Comparison of ENCODE assay signal across 8 cellular contexts in the genomic region with DNA sequence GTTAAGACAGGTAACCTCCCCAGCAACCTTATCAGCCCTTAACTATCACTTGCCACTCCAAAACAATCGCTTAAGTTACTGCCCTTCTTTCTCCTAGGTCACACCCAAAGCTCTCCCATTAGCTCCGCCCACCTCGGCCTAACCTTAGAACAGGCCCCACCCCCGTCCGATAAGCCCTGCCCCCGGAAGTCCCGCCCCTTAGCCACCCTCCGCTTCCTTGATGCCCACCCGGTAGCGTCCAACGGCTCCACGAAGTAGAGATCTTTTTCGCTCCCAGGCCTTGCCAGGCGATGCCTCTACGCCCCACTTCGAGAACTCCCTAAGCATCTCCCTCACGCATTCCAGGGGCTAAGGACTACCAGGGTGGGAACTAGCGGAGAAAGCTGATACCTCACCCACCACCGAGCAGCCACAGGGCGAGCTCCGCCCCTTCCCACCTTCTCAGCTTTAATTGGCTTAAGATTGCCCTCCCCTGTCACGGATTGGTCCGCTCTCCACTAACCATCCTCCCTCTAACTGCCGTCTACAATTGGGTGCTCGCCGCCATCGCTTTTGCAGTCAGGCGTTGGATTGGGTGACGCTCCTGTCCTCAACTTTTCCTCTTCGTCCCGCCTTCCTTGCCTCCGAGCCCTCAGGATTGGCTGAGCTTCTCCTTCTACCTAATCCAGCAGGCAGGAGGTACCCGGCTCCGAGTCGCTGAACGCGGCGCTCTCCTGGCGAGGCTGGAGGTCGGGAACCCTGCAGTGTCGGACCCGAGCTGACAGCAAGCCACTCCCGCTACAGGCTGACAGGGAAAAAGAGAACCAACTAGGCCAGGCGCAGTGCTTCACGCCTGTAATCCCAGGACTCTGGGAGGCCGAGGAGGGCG. TPM values are rescaled to one million over a fixed set of nuclear protein-coding genes. Genes with fewer than 3 reads are reported as not detected.
DNase-seq lines count a peak whose midpoint lies in the region; ATAC-seq, FAIRE-seq and TF ChIP-seq lines count a peak whose summit lies in the region.

A gene (minus strand): TSS at position 425 of the 868 bp plus-strand sequence. CDS start 496 bp downstream, outside the sequence.

- H3K27me3 ChIP-seq in adrenal gland = no peaks in the 10 kb centered on the region

- peak within 1 kb of the TSS; percentile 96 to 99 for H3K27ac Mint-ChIP-seq in T-cell

- H3K4me1 ChIP-seq in adrenal gland (replicated peaks in 1 of 2) = peaks cover 5 to 16% of the 10 kb centered on the region in 2 donors

- peak in 3 of 6 experiments; percentile 24 to 43 (median 36) for TF ChIP-seq CTCF in adrenal gland (IDR thresholded peaks at IDR 0.05)

- H3K36me3 ChIP-seq in adrenal gland (replicated peaks in 1 of 2) = peaks cover 0 to 11% of the 10 kb centered on the region in 2 donors

- 1% methylated on average over 44 to 47 of the region's 47 CpGs for WGBS in adrenal gland, 4 donors

- H3K27me3 Mint-ChIP-seq in T-cell = no peaks in the 10 kb centered on the region

- H3K36me3 Mint-ChIP-seq in T-cell = peaks cover 9% of the 10 kb centered on the region

- H3K4me1 Mint-ChIP-seq in T-cell = peaks cover 15 to 30% (median 28%) of the 10 kb centered on the region in 3 donors

- CTCF ChIA-PET in T-cell (lab: Charles Lee) = interaction anchor here (0.5 to 2.1 kb wide), 32 partner anchors 9 to 364 kb away, joined by 3 to 32 read pairs (median 4); a partner anchor contains a TSS

- peak; percentile 87 for DNase-seq in GM12891 (ENCODE audit: insufficient read length, low spot score)
- peak; percentile 99 for DNase-seq in NCI-H1436 treated with DMSO at 0.1 percent for 48 hours (lab: John Stamatoyannopoulos, UW)
- peak; percentile 92 to 99 (median 96) for DNase-seq in T-cell
- peak; percentile 96 to 99 (median 99) for DNase-seq in adrenal gland
- peak; percentile 97 for DNase-seq in left cardiac atrium
- peak; percentile 98 for DNase-seq in posterior vena cava (ENCODE audit: low spot score)
- DNase-seq in ureter (ENCODE audit: low spot score) = peak; percentile 98

- peak; percentile 98 for FAIRE-seq in GM12891 (lab: Jason Lieb, UNC)

- POLR2A ChIA-PET in T-cell (lab: Charles Lee) = interaction anchor here (0.5 to 2.0 kb wide), 24 partner anchors 8 to 180 kb away, joined by 3 to 20 read pairs (median 5); a partner anchor contains a TSS

- TF ChIP-seq POLR2A in GM12891 (IDR thresholded peaks at IDR 0.05; ENCODE audit: low read depth, low read length) (peak; percentile 95), adrenal gland (IDR thresholded peaks at IDR 0.05) (peak; percentile 41 to 82)

- H3K4me3 ChIP-seq in adrenal gland = peak within 1 kb of the TSS in 3 of 4 donors; percentile 68 to 83 (median 80)

- intact Hi-C loops in adrenal gland (cut with DNase I) = no loop called here
- intact Hi-C loops in left cardiac atrium (cut with DNase I) = no loop called here
- intact Hi-C loops in posterior vena cava (cut with DNase I) = no loop called here

- H3K9me3 ChIP-seq in adrenal gland (replicated peaks in 1 of 3) = no peaks in the 10 kb centered on the region

- ATAC-seq in HG02840 (IDR thresholded peaks at IDR 0.05; ENCODE audit: low FRiP score, unreplicated experiment) (peak; percentile 95), T-cell (replicated peaks in 1 of 4) (peak; percentile 94 to 95 (median 95)), left cardiac atrium (peak; percentile 99)

- peak within 1 kb of the TSS; percentile 83 to 97 (median 91) for H3K4me3 Mint-ChIP-seq in T-cell

- no peaks in the 10 kb centered on the region for H3K9me3 Mint-ChIP-seq in T-cell

- peak within 1 kb of the TSS; percentile 87 to 97 (median 91) for H3K27ac ChIP-seq in adrenal gland

TF ChIP-seq in GM12891, 5 proteins besides CTCF, POLR2A, EP300 and RAD21:
- TF ChIP-seq PAX5 (IDR thresholded peaks at IDR 0.05; ENCODE audit: insufficient read depth, low read length, severe bottlenecking) (no peak), POLR2AphosphoS5 (IDR thresholded peaks at IDR 0.05; ENCODE audit: low read depth, low read length) (peak; percentile 95), TAF1 (IDR thresholded peaks at IDR 0.05; ENCODE audit: low read depth, low read length) (peak; percentile 37; the same call in 1 of the 2 replicates), POU2F2 (IDR thresholded peaks at IDR 0.05; ENCODE audit: low read depth, low read length) (peak; percentile 37; the same call in 1 of the 2 replicates), SPI1 (IDR thresholded peaks at IDR 0.05; ENCODE audit: low read depth, low read length) (no peak)
TF ChIP-seq in GM12891: peak in this region for 3.

RNA-seq across cellular contexts. Expression of the gene that starts here (rescaled TPM):
- polyA plus RNA-seq in GM12891 (2012; ENCODE audit: low read depth, missing spikeins) = 2.7 TPM
- 10 to 100 TPM in 3 of 5 donors, 1 to 10 TPM in 2; 5.9 to 24.6 (median 22.9) TPM for total RNA-seq in T-cell
- 10 to 100 TPM in 6 of 8 donors, 1 to 10 TPM in 2; 6.9 to 19.5 (median 13.9) TPM for total RNA-seq in adrenal gland
- polyA plus RNA-seq in adrenal gland = 1 to 10 TPM; 3.0 to 5.6 (median 3.3) TPM
- 10 to 100 TPM in 1 of 2 donors, 1 to 10 TPM in 1; 7.2 to 10.5 TPM for total RNA-seq in left cardiac atrium
- 10 to 100 TPM in 1 of 2 donors, 1 to 10 TPM in 1; 6.2 to 12.3 TPM for total RNA-seq in posterior vena cava
- total RNA-seq in ureter = 16.0 TPM

Comparison
In these comparisons a context has a peak if more than half of its experiments do, and no peak if none do; other contexts are left out.
1. Peak in every context shown above with its lines: DNase-seq, ATAC-seq, H3K4me3 ChIP-seq and H3K27ac ChIP-seq.